ENCODE assay signal across 9 cellular contexts in genomic region chrY:13435968-13436937, GRCh38. TPM values are rescaled to one million over a fixed set of nuclear protein-coding genes. Genes with fewer than 3 reads are reported as not detected.
A peak's percentile ranks its signal among the peaks of the same experiment; 100 is the strongest.
DNase-seq lines count a peak whose midpoint lies in the region; ATAC-seq, FAIRE-seq and TF ChIP-seq lines count a peak whose summit lies in the region.
"Had no signal": no experiment of that assay in that cellular context is flagged by ENCODE, and none has a peak within 500 bp of the region (broad histone marks: within the 10 kb centered on the region; RNA-seq: fewer than 3 reads in every experiment).

No MANE protein-coding gene starts in this region.

- H3K4me1 Mint-ChIP-seq in activated naive CD8-positive, alpha-beta T cell (ENCODE audit: low read depth): peaks cover 60% of the 10 kb centered on the region

- H3K27ac Mint-ChIP-seq in activated naive CD8-positive, alpha-beta T cell: peak overlapping the region; percentile 95

- peaks cover 26% of the 10 kb centered on the region for H3K36me3 Mint-ChIP-seq in activated naive CD8-positive, alpha-beta T cell

- H3K4me3 ChIP-seq in MG63: no peak overlapping the region
- peak overlapping the region in 1 of 2 experiments; percentile 41 for H3K4me3 ChIP-seq in neutrophil (ENCODE audit: low read depth in 1 of 2, low read length in 1 of 2)
- no peak overlapping the region for H3K4me3 ChIP-seq in brain microvascular endothelial cell (ENCODE audit: low read depth, low read length)

- H3K4me1 ChIP-seq in neutrophil (ENCODE audit: control insufficient read depth in 1 of 2, insufficient read depth in 1 of 2, low read depth in 1 of 2, low read length in 1 of 2): peaks cover 0 to 2% of the 10 kb centered on the region in 2 experiments

- in situ Hi-C loops in brain microvascular endothelial cell (cut with HindIII; ENCODE audit: low pct_ligation_motif_present, low sequenced_read_pairs): no loop called here

- TF ChIP-seq CTCF in neutrophil (IDR thresholded peaks at IDR 0.05) (peak; percentile 50), brain microvascular endothelial cell (IDR thresholded peaks at IDR 0.05; ENCODE audit: low read depth, low read length, missing control alignments) (no peak)

- H3K36me3 ChIP-seq in MG63 (no peaks in the 10 kb centered on the region; the same call in 1 of the 2 replicates), neutrophil (no peaks in the 10 kb centered on the region), brain microvascular endothelial cell (replicated peaks) (no peaks in the 10 kb centered on the region)

- no peaks in the 10 kb centered on the region; the same call in 1 of the 2 replicates for H3K9me3 ChIP-seq in MG63
- no peaks in the 10 kb centered on the region for H3K9me3 ChIP-seq in neutrophil

- DNase-seq in GM18507 (ENCODE audit: extremely low spot score, insufficient read length, low read depth) (no peak), MG63 (peak; percentile 5), brain microvascular endothelial cell (no peak), NCI-H2227 treated with DMSO at 0.1 percent for 48 hours (lab: John Stamatoyannopoulos, UW) (no peak)

- peak overlapping the region; percentile 90 for H3K4me3 Mint-ChIP-seq in activated naive CD8-positive, alpha-beta T cell

- ATAC-seq in GM19023 (IDR thresholded peaks at IDR 0.05; ENCODE audit: unreplicated experiment) (no peak), GM19328 (IDR thresholded peaks at IDR 0.05; ENCODE audit: unreplicated experiment) (no peak)

- FAIRE-seq in GM18507 (lab: Jason Lieb, UNC): peak; percentile 94

- H3K27me3 ChIP-seq in MG63 (no peaks in the 10 kb centered on the region), neutrophil (no peaks in the 10 kb centered on the region), brain microvascular endothelial cell (replicated peaks) (no peaks in the 10 kb centered on the region)

- peak overlapping the region; percentile 62 for H3K27ac ChIP-seq in neutrophil
- no peak overlapping the region for H3K27ac ChIP-seq in brain microvascular endothelial cell

- peaks cover 13% of the 10 kb centered on the region for H3K9me3 Mint-ChIP-seq in activated naive CD8-positive, alpha-beta T cell (ENCODE audit: low read depth)

- no peaks in the 10 kb centered on the region for H3K27me3 Mint-ChIP-seq in activated naive CD8-positive, alpha-beta T cell

RNA-seq across cellular contexts. Expression of gene UTY, which starts 43.6 kb away (rescaled TPM):
- total RNA-seq in MG63 (2014; rRNA removed; shearing (Covaris generic); ENCODE audit: low replicate concordance): 4.2 and 11.4 TPM in 2 replicates
- total RNA-seq: dermis microvascular lymphatic vessel endothelial cell had no signal
